28 cellular contexts compared by ENCODE assay signal in the genomic region with DNA sequence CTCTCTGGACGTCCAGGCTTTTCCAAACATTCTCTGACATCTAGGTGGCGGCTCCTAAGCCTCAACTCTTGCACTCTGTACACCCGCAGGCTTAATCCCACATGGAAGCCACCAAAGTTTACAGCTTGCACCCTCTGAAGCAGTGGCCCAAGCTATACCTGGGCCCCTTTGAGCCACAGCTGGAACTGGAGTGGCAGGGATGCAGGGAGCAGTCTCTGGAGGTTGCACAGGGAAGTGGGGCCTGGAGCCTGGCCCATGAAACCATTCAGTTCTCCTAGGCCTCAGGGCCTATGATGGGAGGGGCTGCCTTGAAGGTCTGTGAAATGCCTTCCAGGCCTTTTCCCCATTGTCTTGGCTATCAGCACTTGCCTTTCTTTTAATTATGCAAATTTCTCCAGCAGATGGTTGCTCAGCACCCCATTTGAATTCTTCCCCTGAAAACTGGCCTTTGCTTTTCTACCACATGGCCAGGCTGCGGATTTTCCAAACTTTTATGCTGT.
"Had no signal": no experiment of that assay in that cellular context is flagged by ENCODE, and none has a peak within 500 bp of the region (broad histone marks: within the 10 kb centered on the region; RNA-seq: fewer than 3 reads in every experiment).

No MANE protein-coding gene starts in this region.

- H3K27me3 ChIP-seq: heart left ventricle, testis, transverse colon had no signal

- H3K4me3 Mint-ChIP-seq: activated CD4-positive, alpha-beta memory T cell treated with anti-CD3 and anti-CD28 coated beads, Interleukin-2, amount 10 ng/mL, durations not matched to agents 7 days and 5 days; activated naive CD4-positive, alpha-beta T cell treated with anti-CD3 and anti-CD28 coated beads, Interleukin-2, amount 50 U/mL, for 24 hours; activated naive CD8-positive, alpha-beta T cell treated with anti-CD3 and anti-CD28 coated beads, Interleukin-2, amount 50 U/mL, for 24 hours; T-helper 1 cell treated with Interleukin-12 subunit alpha and Interleukin-12 subunit beta and Interleukin-4 antibody, amounts not matched to agents 30 μg/mL and 1 μg/mL, for 36 hours had no signal

- H3K4me1 ChIP-seq: breast epithelium, foreskin keratinocyte, heart left ventricle, parathyroid adenoma, spleen, transverse colon had no signal

- DNase-seq: activated CD4-positive, alpha-beta T cell treated with anti-CD3 and anti-CD28 coated beads for 48 hours; activated naive CD8-positive, alpha-beta T cell treated with anti-CD3 and anti-CD28 coated beads, Interleukin-2, amount 50 U/mL, for 24 hours; amygdala; central memory CD4-positive, alpha-beta T cell; foreskin keratinocyte; heart left ventricle; left cardiac atrium; midbrain; nucleus accumbens; right cardiac atrium; spleen; stimulated activated naive CD4-positive, alpha-beta T cell treated with Interleukin-2 at 50 U/mL for 16 hours; SW 1271; T-helper 9 cell; testis; transverse colon had no signal

- H3K27me3 Mint-ChIP-seq: activated naive CD4-positive, alpha-beta T cell treated with anti-CD3 and anti-CD28 coated beads, Interleukin-2, amount 50 U/mL, for 24 hours; activated naive CD8-positive, alpha-beta T cell treated with anti-CD3 and anti-CD28 coated beads, Interleukin-2, amount 50 U/mL, for 24 hours; naive thymus-derived CD4-positive, alpha-beta T cell had no signal

- H3K9me3 Mint-ChIP-seq: activated naive CD4-positive, alpha-beta T cell treated with anti-CD3 and anti-CD28 coated beads, Interleukin-2, amount 50 U/mL, for 24 hours had no signal

- H3K36me3 Mint-ChIP-seq: activated naive CD4-positive, alpha-beta T cell treated with anti-CD3 and anti-CD28 coated beads, Interleukin-2, amount 50 U/mL, for 24 hours had no signal

- H2AFZ ChIP-seq: parathyroid adenoma had no signal

- H3K9me3 ChIP-seq: esophagus muscularis mucosa, testis, transverse colon had no signal

- FAIRE-seq: keratinocyte, TTC549 had no signal

- H3K27ac ChIP-seq: breast epithelium, esophagus muscularis mucosa, foreskin keratinocyte, heart left ventricle, parathyroid adenoma, spleen, testis, transverse colon, VCaP had no signal

- H3K4me3 ChIP-seq: breast epithelium, esophagus muscularis mucosa, heart left ventricle, spleen, testis, transverse colon had no signal

- H3K79me2 ChIP-seq: parathyroid adenoma had no signal

- H3K36me3 ChIP-seq: breast epithelium, esophagus muscularis mucosa, heart left ventricle, spleen, transverse colon had no signal

- H3K9ac ChIP-seq: parathyroid adenoma had no signal

- ATAC-seq: activated CD4-positive, CD25-positive, alpha-beta regulatory T cell treated with anti-CD3 and anti-CD28 coated beads, Interleukin-2, amount 50 U/mL, for 24 hours; activated naive CD8-positive, alpha-beta T cell treated with anti-CD3 and anti-CD28 coated beads, Interleukin-2, amount 50 U/mL, for 24 hours; foreskin keratinocyte; heart left ventricle; left cardiac atrium; naive thymus-derived CD4-positive, alpha-beta T cell; right cardiac atrium had no signal

- H3K27ac Mint-ChIP-seq: activated CD4-positive, alpha-beta memory T cell treated with anti-CD3 and anti-CD28 coated beads, Interleukin-2, amount 10 ng/mL, durations not matched to agents 7 days and 5 days; activated naive CD8-positive, alpha-beta T cell treated with anti-CD3 and anti-CD28 coated beads, Interleukin-2, amount 50 U/mL, for 24 hours; activated T-helper 2 cell treated with anti-CD3 and anti-CD28 coated beads, Interferon-gamma antibody, Interleukin-2, Interleukin-4, amounts not matched to agents 10 μg/mL and 5 μg/mL and 100 μg/mL, durations not matched to agents 14 hours and 24 hours and 36 hours; T-helper 1 cell treated with Interleukin-12 subunit alpha and Interleukin-12 subunit beta and Interleukin-4 antibody, amounts not matched to agents 30 μg/mL and 1 μg/mL, for 36 hours had no signal
